ENCODE assay signal across 17 cellular contexts in genomic region chr6:158204616-158205015, GRCh38.
"Had no signal": no experiment of that assay in that cellular context is flagged by ENCODE, and none has a peak within 500 bp of the region (broad histone marks: within the 10 kb centered on the region; RNA-seq: fewer than 3 reads in every experiment).

No MANE protein-coding gene starts in this region.

- H3K4me2 ChIP-seq: SK-N-SH had no signal

- FAIRE-seq: HTR-8/SVneo had no signal

- H3K9ac ChIP-seq: SK-N-SH had no signal

- H3K4me3 ChIP-seq: MG63 had no signal

- H3K27me3 ChIP-seq: MG63 had no signal

- DNase-seq: KBM-7, MG63, NCI-H1092, NCI-H1105 treated with DMSO at 0.1 percent for 48 hours, NCI-H1417 treated with DMSO at 0.1 percent for 48 hours, NCI-H1694 treated with DMSO at 0.1 percent for 48 hours, NCI-H1930, NCI-H2081, NCI-H2107, NCI-H2227 treated with DMSO at 0.1 percent for 48 hours, NCI-H526 treated with DMSO at 0.1 percent for 48 hours, NCI-H774, SHP77, SK-N-SH had no signal

- H3K9me3 ChIP-seq: MG63, SK-N-SH had no signal

- H3K27ac ChIP-seq: HL-60, RWPE1 had no signal

- H3K36me3 ChIP-seq: MG63 had no signal
